Comparison of ENCODE assay signal across 1 cellular context in genomic region chr2:63827749-63828148, GRCh38.
A peak's percentile ranks its signal among the peaks of the same experiment; 100 is the strongest.
TF ChIP-seq lines count a peak whose summit lies in the region.

No MANE protein-coding gene starts in this region.

TF ChIP-seq in HepG2, 621 proteins besides CTCF, POLR2A, EP300 and RAD21 (continued from another document and continues in another):
- TF ChIP-seq ZSCAN5A (CRISPR knock-in tag; IDR thresholded peaks at IDR 0.05; ENCODE audit: borderline replicate concordance) (no peak), ZGPAT (CRISPR knock-in tag; IDR thresholded peaks at IDR 0.05) (peak; percentile 84), ZNF24 (IDR thresholded peaks at IDR 0.05) (no peak), ZNF775 (CRISPR knock-in tag; IDR thresholded peaks at IDR 0.05; ENCODE audit: borderline replicate concordance) (no peak), MEIS2 (CRISPR knock-in tag; IDR thresholded peaks at IDR 0.05) (peak; percentile 69; the same call in 1 of the 2 replicates), TRAFD1 (CRISPR knock-in tag; IDR thresholded peaks at IDR 0.05; ENCODE audit: borderline replicate concordance) (no peak), ZNF782 (CRISPR knock-in tag; IDR thresholded peaks at IDR 0.05; ENCODE audit: borderline replicate concordance) (no peak), ISX (CRISPR knock-in tag; conservative IDR thresholded peaks at IDR 0.05) (no peak), RORA (CRISPR knock-in tag; IDR thresholded peaks at IDR 0.05) (no peak), XBP1 (CRISPR knock-in tag; IDR thresholded peaks at IDR 0.05) (no peak), ZMYM3 (CRISPR knock-in tag; IDR thresholded peaks at IDR 0.05) (0 out of 2 replicates have a peak, but pooled peaks have one; percentile 29), SMARCC2 (IDR thresholded peaks at IDR 0.05) (no peak), ZMYM2 (CRISPR knock-in tag; IDR thresholded peaks at IDR 0.05) (no peak), BCL6 (CRISPR knock-in tag; IDR thresholded peaks at IDR 0.05) (peak; percentile 86), ZNF776 (CRISPR knock-in tag; IDR thresholded peaks at IDR 0.05) (no peak), LCORL (IDR thresholded peaks at IDR 0.05) (peak; percentile 49; the same call in 1 of the 2 replicates), LCORL (CRISPR knock-in tag; IDR thresholded peaks at IDR 0.05) (peak; percentile 88), RARG (CRISPR knock-in tag; IDR thresholded peaks at IDR 0.05; ENCODE audit: low read depth) (no peak), KAT7 (CRISPR knock-in tag; IDR thresholded peaks at IDR 0.05; ENCODE audit: borderline replicate concordance) (no peak), CSRNP2 (CRISPR knock-in tag; conservative IDR thresholded peaks at IDR 0.05; ENCODE audit: low read depth) (no peak), ZNF678 (CRISPR knock-in tag; IDR thresholded peaks at IDR 0.05) (no peak), ZKSCAN5 (CRISPR knock-in tag; IDR thresholded peaks at IDR 0.05) (no peak), NFKBIZ (CRISPR knock-in tag; IDR thresholded peaks at IDR 0.05) (no peak), KLF6 (CRISPR knock-in tag; IDR thresholded peaks at IDR 0.05) (no peak), ZSCAN25 (CRISPR knock-in tag; IDR thresholded peaks at IDR 0.05) (no peak), HMGA1 (CRISPR knock-in tag; conservative IDR thresholded peaks at IDR 0.05) (no peak), MAFK (conservative IDR thresholded peaks at IDR 0.05 in 1 of 2, IDR thresholded peaks at IDR 0.05 in 1 of 2; ENCODE audit: low read length in 2 of 2) (no peak), ZNF781 (CRISPR knock-in tag; IDR thresholded peaks at IDR 0.05; ENCODE audit: borderline replicate concordance, not compliant biosample characterization) (no peak), RAD51 (IDR thresholded peaks at IDR 0.05; ENCODE audit: borderline replicate concordance) (no peak), NONO (IDR thresholded peaks at IDR 0.05) (no peak), NONO (CRISPR knock-in tag; conservative IDR thresholded peaks at IDR 0.05) (0 out of 2 replicates have a peak, but pooled peaks have one; percentile 22), DNMT1 (CRISPR knock-in tag; IDR thresholded peaks at IDR 0.05) (no peak), ZNF687 (CRISPR knock-in tag; IDR thresholded peaks at IDR 0.05) (no peak), GMEB1 (CRISPR knock-in tag; IDR thresholded peaks at IDR 0.05; ENCODE audit: borderline replicate concordance) (no peak), ZNF382 (CRISPR knock-in tag; IDR thresholded peaks at IDR 0.05; ENCODE audit: borderline replicate concordance) (no peak), ZBTB7A (CRISPR knock-in tag; IDR thresholded peaks at IDR 0.05) (no peak), JUND (CRISPR knock-in tag; IDR thresholded peaks at IDR 0.05) (peak; percentile 96), IRF9 (CRISPR knock-in tag; IDR thresholded peaks at IDR 0.05; ENCODE audit: borderline replicate concordance) (no peak), ZNF343 (CRISPR knock-in tag; IDR thresholded peaks at IDR 0.05) (no peak), CBFB (CRISPR knock-in tag; IDR thresholded peaks at IDR 0.05) (no peak), ZNF597 (CRISPR knock-in tag; IDR thresholded peaks at IDR 0.05) (no peak), HNRNPLL (IDR thresholded peaks at IDR 0.05; ENCODE audit: low read depth, low read length, poor library complexity, severe bottlenecking) (no peak), KMT2B (CRISPR knock-in tag; IDR thresholded peaks at IDR 0.05) (0 out of 2 replicates have a peak, but pooled peaks have one; percentile 8), BCLAF1 (IDR thresholded peaks at IDR 0.05) (no peak), ZNF740 (CRISPR knock-in tag; IDR thresholded peaks at IDR 0.05) (no peak), MAX (IDR thresholded peaks at IDR 0.05) (no peak), ESRRA (CRISPR knock-in tag; IDR thresholded peaks at IDR 0.05; ENCODE audit: low read depth) (no peak), TBX2 (CRISPR knock-in tag; IDR thresholded peaks at IDR 0.05; ENCODE audit: borderline replicate concordance) (peak; percentile 71; the same call in 1 of the 2 replicates), IRF1 (CRISPR knock-in tag; IDR thresholded peaks at IDR 0.05; ENCODE audit: low read depth) (no peak), TP53 (CRISPR knock-in tag; conservative IDR thresholded peaks at IDR 0.05) (no peak)
